Comparison of ENCODE assay signal across 2 cellular contexts in genomic region chr1:244173765-244174164, GRCh38.
TF ChIP-seq lines count a peak whose summit lies in the region.

No MANE protein-coding gene starts in this region.

TF ChIP-seq in GM23338, 12 proteins besides CTCF, POLR2A, EP300 and RAD21:
- TF ChIP-seq CREB1 (CRISPR knock-in tag; IDR thresholded peaks at IDR 0.05; ENCODE audit: low read depth) = no peak
- no peak for TF ChIP-seq EZH2phosphoT487 (IDR thresholded peaks at IDR 0.05; ENCODE audit: unreplicated experiment)
- no peak for TF ChIP-seq ZNF114 (CRISPR knock-in tag; IDR thresholded peaks at IDR 0.05)
- no peak for TF ChIP-seq POLR2AphosphoS5 (IDR thresholded peaks at IDR 0.05; ENCODE audit: low read depth)
- TF ChIP-seq ZNF462 (CRISPR knock-in tag; IDR thresholded peaks at IDR 0.05) = no peak
- TF ChIP-seq REST (IDR thresholded peaks at IDR 0.05; ENCODE audit: unreplicated experiment) = no peak
- TF ChIP-seq ETS1 (IDR thresholded peaks at IDR 0.05) = no peak
- no peak for TF ChIP-seq STAT1 (IDR thresholded peaks at IDR 0.05; ENCODE audit: unreplicated experiment)
- TF ChIP-seq JUNB (IDR thresholded peaks at IDR 0.05; ENCODE audit: unreplicated experiment) = no peak
- TF ChIP-seq NANOG (IDR thresholded peaks at IDR 0.05; ENCODE audit: borderline replicate concordance) = no peak
- no peak for TF ChIP-seq ZNF331 (CRISPR knock-in tag; IDR thresholded peaks at IDR 0.05; ENCODE audit: low read depth)
- no peak for TF ChIP-seq EZH2 (IDR thresholded peaks at IDR 0.05; ENCODE audit: low read depth, unreplicated experiment)

TF ChIP-seq in SK-N-SH, 30 proteins besides CTCF, POLR2A, EP300 and RAD21:
- TF ChIP-seq PBX3 (IDR thresholded peaks at IDR 0.05) = peak; percentile 80
- no peak for TF ChIP-seq REST (IDR thresholded peaks at IDR 0.05; ENCODE audit: low read depth, low read length)
- peak; percentile 13; the same call in 1 of the 2 replicates for TF ChIP-seq JUND (IDR thresholded peaks at IDR 0.05)
- no peak for TF ChIP-seq NFIC (IDR thresholded peaks at IDR 0.05; ENCODE audit: borderline replicate concordance)
- TF ChIP-seq TCF12 (IDR thresholded peaks at IDR 0.05) = peak; percentile 37; the same call in 1 of the 2 replicates
- TF ChIP-seq USF1 (IDR thresholded peaks at IDR 0.05; ENCODE audit: borderline replicate concordance, low read depth) = no peak
- no peak for TF ChIP-seq SIN3A (IDR thresholded peaks at IDR 0.05; ENCODE audit: borderline replicate concordance, low read depth, low read length)
- TF ChIP-seq MEF2A (IDR thresholded peaks at IDR 0.05; ENCODE audit: borderline replicate concordance, low read depth) = 0 out of 2 replicates have a peak, but pooled peaks have one; percentile 12
- TF ChIP-seq YY1 (IDR thresholded peaks at IDR 0.05; ENCODE audit: low read depth) = no peak
- TF ChIP-seq RXRA (IDR thresholded peaks at IDR 0.05; ENCODE audit: borderline replicate concordance, low read depth) = peak; percentile 38; the same call in 1 of the 2 replicates
- no peak for TF ChIP-seq GABPA (IDR thresholded peaks at IDR 0.05; ENCODE audit: low read depth)
- no peak for TF ChIP-seq SMC3 (IDR thresholded peaks at IDR 0.05; ENCODE audit: low read depth, low read length)
- no peak for TF ChIP-seq IRF3 (IDR thresholded peaks at IDR 0.05; ENCODE audit: low read depth, low read length)
TF ChIP-seq in SK-N-SH: peak in this region for 5.
